Comparison of ENCODE assay signal across 11 cellular contexts in the genomic region with DNA sequence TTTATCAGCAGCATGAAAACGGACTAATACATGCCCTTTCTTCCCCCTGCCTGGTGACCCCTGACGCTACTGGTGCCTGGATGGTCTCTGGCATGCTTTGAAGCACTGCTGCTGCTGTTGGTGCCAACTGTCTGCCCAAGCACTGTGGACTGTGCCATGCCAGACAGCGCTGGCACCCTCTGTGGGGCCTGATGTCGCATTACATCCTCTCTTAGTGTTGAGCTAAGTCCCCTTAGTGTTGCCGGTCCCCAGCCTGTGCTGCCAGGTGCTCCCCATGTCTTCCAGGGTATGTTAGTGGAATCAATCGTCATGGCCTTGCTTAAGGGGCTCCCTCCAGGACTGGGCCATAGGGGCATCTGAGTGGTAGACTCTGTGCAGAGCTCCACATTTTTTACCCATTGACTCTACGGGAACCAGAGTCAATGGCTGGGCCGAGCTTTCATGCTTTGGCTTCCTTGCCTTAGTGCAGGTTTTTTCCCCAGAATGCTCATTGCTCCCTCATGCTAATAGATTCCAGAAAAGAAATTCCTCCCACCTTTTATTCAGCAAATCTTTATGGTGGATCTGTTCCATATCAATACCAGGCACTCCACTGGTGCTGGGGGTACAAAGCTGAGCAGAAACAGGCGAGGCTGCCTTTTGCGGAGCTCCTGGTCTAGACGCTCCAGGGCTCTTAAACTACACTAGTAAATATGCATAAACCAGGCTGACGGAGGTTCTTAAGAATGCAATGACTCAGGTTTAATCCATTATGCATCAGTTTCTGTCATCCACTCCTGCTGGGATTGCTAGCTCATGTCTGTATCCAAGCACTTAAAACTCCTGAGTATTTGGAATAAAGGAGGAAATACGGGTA. TPM values are rescaled to one million over a fixed set of nuclear protein-coding genes. Genes with fewer than 3 reads are reported as not detected.
A peak's percentile ranks its signal among the peaks of the same experiment; 100 is the strongest.
DNase-seq lines count a peak whose midpoint lies in the region; ATAC-seq, FAIRE-seq and TF ChIP-seq lines count a peak whose summit lies in the region.
"Had no signal": no experiment of that assay in that cellular context is flagged by ENCODE, and none has a peak within 500 bp of the region (broad histone marks: within the 10 kb centered on the region; RNA-seq: fewer than 3 reads in every experiment).

No MANE protein-coding gene starts in this region.

- no peaks in the 10 kb centered on the region for H3K27me3 Mint-ChIP-seq in activated T-cell treated with anti-CD3 and anti-CD28 coated beads, Interleukin-2, amount 50 U/mL, for 72 hours (ENCODE audit: low read depth)

- TF ChIP-seq EP300 in tibial nerve (IDR thresholded peaks at IDR 0.05), result no peak

- H3K9me3 ChIP-seq in tibial nerve (no peaks in the 10 kb centered on the region), right lobe of liver (no peaks in the 10 kb centered on the region)

- intact Hi-C loops in right lobe of liver (cut with DNase I), result no loop called here

- DNase-seq in H54 (ENCODE audit: insufficient read length, low spot score) (peak; percentile 61), fibroblast of villous mesenchyme (ENCODE audit: low read depth) (peak; percentile 90), renal cortical epithelial cell (ENCODE audit: low read depth) (peak; percentile 98), tibial nerve (ENCODE audit: low spot score in 2 of 2) (no peak), Kasumi-1 (lab: John Stamatoyannopoulos, UW) (no peak), right lobe of liver (no peak)
- no peak for DNase-seq in activated T-cell treated with anti-CD3 and anti-CD28 coated beads, Interleukin-2, amount 50 U/mL, for 72 hours
- DNase-seq: activated effector memory CD4-positive, alpha-beta T cell treated with Interleukin-2 at 50 U/mL for 16 hours; retina; T-helper 2 cell had no signal

- peaks cover 0 to 22% (median 0%) of the 10 kb centered on the region in 4 donors for H3K4me1 ChIP-seq in tibial nerve
- H3K4me1 ChIP-seq in right lobe of liver, result no peaks in the 10 kb centered on the region

- H3K36me3 Mint-ChIP-seq in activated T-cell treated with anti-CD3 and anti-CD28 coated beads, Interleukin-2, amount 50 U/mL, for 72 hours (ENCODE audit: insufficient read depth in 2 of 2), result no peaks in the 10 kb centered on the region

- peak; percentile 93 for FAIRE-seq in H54 (lab: Jason Lieb, UNC)

- no peak overlapping the region for H3K4me3 Mint-ChIP-seq in activated T-cell treated with anti-CD3 and anti-CD28 coated beads, Interleukin-2, amount 50 U/mL, for 72 hours

- ATAC-seq in SK-N-SH treated with all-trans-retinoic acid at 6 μM for 48 hours, result peak; percentile 93
- no peak for ATAC-seq in activated T-cell treated with anti-CD3 and anti-CD28 coated beads, Interleukin-2, amount 50 U/mL, for 72 hours (replicated peaks in 1 of 2)
- no peak for ATAC-seq in right lobe of liver

- H3K27ac ChIP-seq in tibial nerve (peak overlapping the region in 1 of 4 donors; percentile 17), right lobe of liver (no peak overlapping the region)

- H3K36me3 ChIP-seq in tibial nerve (no peaks in the 10 kb centered on the region), right lobe of liver (no peaks in the 10 kb centered on the region)

- H3K27me3 ChIP-seq in tibial nerve, result no peaks in the 10 kb centered on the region
- H3K27me3 ChIP-seq in right lobe of liver, result peaks cover 0 to 15% of the 10 kb centered on the region in 2 donors

- TF ChIP-seq CTCF in fibroblast of villous mesenchyme (IDR thresholded peaks at IDR 0.05; ENCODE audit: insufficient read depth, low read depth, low read length) (no peak), tibial nerve (IDR thresholded peaks at IDR 0.05) (no peak), right lobe of liver (IDR thresholded peaks at IDR 0.05) (no peak)

- no peaks in the 10 kb centered on the region for H3K4me1 Mint-ChIP-seq in activated T-cell treated with anti-CD3 and anti-CD28 coated beads, Interleukin-2, amount 50 U/mL, for 72 hours (ENCODE audit: low read depth)

- WGBS in tibial nerve, 2 donors, result 74 to 76% methylated on average over 13 of the region's 13 CpGs
- WGBS in right lobe of liver (ENCODE audit: insufficient coverage, low coverage, low lambda C conversion rate, missing lambda C conversion rate), result 87% methylated on average over 8 of the region's 13 CpGs

- H3K27ac Mint-ChIP-seq in activated T-cell treated with anti-CD3 and anti-CD28 coated beads, Interleukin-2, amount 50 U/mL, for 72 hours, result no peak overlapping the region

- H3K4me3 ChIP-seq in fibroblast of villous mesenchyme (ENCODE audit: low read depth, low read length), result no peak overlapping the region
- H3K4me3 ChIP-seq in tibial nerve, result no peak overlapping the region
- H3K4me3 ChIP-seq in right lobe of liver, result no peak overlapping the region

- no peak for TF ChIP-seq POLR2A in H54 (IDR thresholded peaks at IDR 0.05; ENCODE audit: low read depth, low read length)
- TF ChIP-seq POLR2A in tibial nerve (IDR thresholded peaks at IDR 0.05), result no peak
- TF ChIP-seq POLR2A in right lobe of liver (IDR thresholded peaks at IDR 0.05), result no peak

- no peaks in the 10 kb centered on the region for H3K9me3 Mint-ChIP-seq in activated T-cell treated with anti-CD3 and anti-CD28 coated beads, Interleukin-2, amount 50 U/mL, for 72 hours

TF ChIP-seq in SK-N-SH treated with all-trans-retinoic acid at 6 μM for 48 hours, 23 proteins besides CTCF, POLR2A, EP300 and RAD21:
- TF ChIP-seq ZFP30 (CRISPR knock-in tag; IDR thresholded peaks at IDR 0.05), result no peak
- TF ChIP-seq ISL1 (CRISPR knock-in tag; IDR thresholded peaks at IDR 0.05), result peak; percentile 68

RNA-seq across cellular contexts. Expression of a gene that starts 21.8 kb away (rescaled TPM):
- total RNA-seq in fibroblast of villous mesenchyme, result under 0.01 TPM in 1 of 2 replicates, not detected in the other
- total RNA-seq in renal cortical epithelial cell, result 0.10 and 0.17 TPM in 2 replicates
- total RNA-seq in tibial nerve, result 10 to 100 TPM; 34.3 to 52.2 (median 44.8) TPM
- under 1 TPM; 0.05 to 0.14 TPM for total RNA-seq in activated T-cell treated with anti-CD3 and anti-CD28 coated beads, Interleukin-2, amount 50 U/mL, for 72 hours
- 10 to 100 TPM in 5 of 6 experiments, 1 to 10 TPM in 1; 9.8 to 44.8 (median 34.0) TPM for total RNA-seq in right lobe of liver

RNA-seq across cellular contexts. Expression of a gene that starts 35.3 kb away (rescaled TPM):
- total RNA-seq in fibroblast of villous mesenchyme (under 0.01 TPM in 2 replicates), renal cortical epithelial cell (0.10 TPM in 1 of 2 replicates, not detected in the other), tibial nerve (1 to 10 TPM; 1.2 to 1.8 (median 1.5) TPM), right lobe of liver (under 1 TPM; 0.06 to 0.20 (median 0.13) TPM)
- total RNA-seq in activated T-cell treated with anti-CD3 and anti-CD28 coated beads, Interleukin-2, amount 50 U/mL, for 72 hours, result under 1 TPM; 0.58 to 0.65 TPM

Comparison
In these comparisons a context has a peak if more than half of its experiments do, and no peak if none do; other contexts are left out.
1. DNase-seq: peak in H54 (single experiment), fibroblast of villous mesenchyme (single experiment) and renal cortical epithelial cell (single experiment); none in tibial nerve (0 of 2), Kasumi-1 (0 of 2), activated T-cell treated with anti-CD3 and anti-CD28 coated beads, Interleukin-2, amount 50 U/mL, for 72 hours (0 of 2) and right lobe of liver (0 of 3).